ENCODE assay signal across 34 cellular contexts in the genomic region with DNA sequence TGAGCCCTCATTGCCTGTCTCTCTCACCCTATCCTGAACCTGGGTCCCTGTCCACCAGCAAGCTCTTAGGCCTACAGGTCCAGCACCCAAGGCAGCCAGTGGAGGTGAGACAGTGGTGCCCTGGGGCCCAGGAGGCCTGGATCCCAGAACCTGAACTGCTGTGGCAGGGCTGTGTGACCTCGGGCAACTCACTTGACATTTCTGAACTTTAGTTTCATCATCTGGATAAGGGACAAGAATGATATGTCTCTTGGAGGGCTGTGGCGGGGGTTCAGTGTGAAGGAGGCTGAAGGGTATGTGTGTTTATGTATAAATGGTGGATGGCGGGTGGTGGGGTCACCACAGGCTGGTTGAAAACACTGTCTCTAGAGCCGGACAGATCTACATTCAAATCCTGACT. TPM values are rescaled to one million over a fixed set of nuclear protein-coding genes. Genes with fewer than 3 reads are reported as not detected.
"Had no signal": no experiment of that assay in that cellular context is flagged by ENCODE, and none has a peak within 500 bp of the region (broad histone marks: within the 10 kb centered on the region; RNA-seq: fewer than 3 reads in every experiment).

No MANE protein-coding gene starts in this region.

- H3K9me3 ChIP-seq: esophagus muscularis mucosa, heart left ventricle, right lobe of liver, stomach, suprapubic skin, tibial artery had no signal

- H3K27ac ChIP-seq: esophagus muscularis mucosa, foreskin keratinocyte, heart left ventricle, right lobe of liver, stomach, suprapubic skin, tibial artery had no signal

- H3K9me3 Mint-ChIP-seq: activated B cell treated with CpG ODN at 0.5 μM for 24 hours; activated T-helper 2 cell treated with anti-CD3 and anti-CD28 coated beads, Interferon-gamma antibody, Interleukin-2, Interleukin-4, amounts not matched to agents 10 μg/mL and 5 μg/mL and 100 μg/mL, durations not matched to agents 14 hours and 24 hours and 36 hours; immature natural killer cell; naive thymus-derived CD4-positive, alpha-beta T cell; stimulated activated effector memory CD8-positive, alpha-beta T cell treated with anti-CD3 and anti-CD28 coated beads, Interleukin-12 subunit alpha, Interleukin-12 subunit beta, amount 100 ng/mL, for 72 hours; T-helper 1 cell treated with Interleukin-12 subunit alpha and Interleukin-12 subunit beta and Interleukin-4 antibody, amounts not matched to agents 30 μg/mL and 1 μg/mL, for 36 hours had no signal

- H3K27me3 Mint-ChIP-seq: activated CD8-positive, alpha-beta memory T cell treated with anti-CD3 and anti-CD28 coated beads, Interleukin-2, amount 10 ng/mL, durations not matched to agents 7 days and 5 days had no signal

- H3K27ac Mint-ChIP-seq: activated B cell treated with CpG ODN at 0.5 μM for 24 hours; activated CD8-positive, alpha-beta memory T cell treated with anti-CD3 and anti-CD28 coated beads, Interleukin-2, amount 10 ng/mL, durations not matched to agents 7 days and 5 days; activated CD8-positive, alpha-beta T cell treated with anti-CD3 and anti-CD28 coated beads, Interleukin-2, amount 10 ng/mL, durations not matched to agents 7 days and 5 days; activated naive CD8-positive, alpha-beta T cell; activated T-helper 2 cell treated with anti-CD3 and anti-CD28 coated beads, Interferon-gamma antibody, Interleukin-2, Interleukin-4, amounts not matched to agents 10 μg/mL and 5 μg/mL and 100 μg/mL, durations not matched to agents 14 hours and 24 hours and 36 hours; immature natural killer cell; naive thymus-derived CD4-positive, alpha-beta T cell; stimulated activated effector memory CD8-positive, alpha-beta T cell treated with anti-CD3 and anti-CD28 coated beads, Interleukin-12 subunit alpha, Interleukin-12 subunit beta, amount 100 ng/mL, for 72 hours; T-helper 1 cell treated with Interleukin-12 subunit alpha and Interleukin-12 subunit beta and Interleukin-4 antibody, amounts not matched to agents 30 μg/mL and 1 μg/mL, for 36 hours had no signal

- H3K4me1 ChIP-seq: foreskin keratinocyte, heart left ventricle, right lobe of liver, suprapubic skin, tibial artery had no signal

- H3K4me3 ChIP-seq: esophagus muscularis mucosa, heart left ventricle, right lobe of liver, stomach, suprapubic skin, tibial artery had no signal

- H3K36me3 ChIP-seq: esophagus muscularis mucosa, heart left ventricle, right lobe of liver, stomach, suprapubic skin, tibial artery had no signal

- DNase-seq: activated B cell treated with CpG ODN at 0.5 μM for 24 hours; activated CD4-positive, alpha-beta T cell treated with anti-CD3 and anti-CD28 coated beads, Interleukin-2, amount 50 U/mL, for 1 hour; activated CD8-positive, alpha-beta memory T cell treated with anti-CD3 and anti-CD28 coated beads, Interleukin-2, amount 10 ng/mL, durations not matched to agents 7 days and 5 days; activated CD8-positive, alpha-beta T cell treated with anti-CD3 and anti-CD28 coated beads, Interleukin-2, amount 10 ng/mL, durations not matched to agents 7 days and 5 days; activated naive CD4-positive, alpha-beta T cell; activated T-cell treated with anti-CD3 and anti-CD28 coated beads, Interleukin-2, amount 50 U/mL, for 48 hours; caudate nucleus; hypothalamus; immature natural killer cell; kidney; left colon; midbrain; naive thymus-derived CD4-positive, alpha-beta T cell; stimulated activated CD4-positive, alpha-beta T cell treated with anti-CD3 and anti-CD28 coated beads, Interleukin-12 subunit alpha, Interleukin-12 subunit beta, amount 100 ng/mL, for 4 hours; stimulated activated CD4-positive, alpha-beta T cell treated with anti-CD3 and anti-CD28 coated beads, Interleukin-4, amount 100 ng/mL, for 24 hours; stomach; SW 1271; T-helper 9 cell had no signal

- ATAC-seq: activated CD8-positive, alpha-beta memory T cell treated with anti-CD3 and anti-CD28 coated beads, Interleukin-2, amount 10 ng/mL, durations not matched to agents 7 days and 5 days; activated CD8-positive, alpha-beta T cell treated with anti-CD3 and anti-CD28 coated beads, Interleukin-2, amount 10 ng/mL, durations not matched to agents 7 days and 5 days; foreskin keratinocyte; heart left ventricle; left colon; naive thymus-derived CD4-positive, alpha-beta T cell; right lobe of liver; stimulated activated effector memory CD8-positive, alpha-beta T cell treated with anti-CD3 and anti-CD28 coated beads, Interleukin-12 subunit alpha, Interleukin-12 subunit beta, amount 100 ng/mL, for 72 hours had no signal

- H3K27me3 ChIP-seq: esophagus muscularis mucosa, right lobe of liver had no signal

- H3K36me3 Mint-ChIP-seq: activated CD8-positive, alpha-beta memory T cell treated with anti-CD3 and anti-CD28 coated beads, Interleukin-2, amount 10 ng/mL, durations not matched to agents 7 days and 5 days; activated naive CD8-positive, alpha-beta T cell; immature natural killer cell; naive thymus-derived CD4-positive, alpha-beta T cell; stimulated activated effector memory CD8-positive, alpha-beta T cell treated with anti-CD3 and anti-CD28 coated beads, Interleukin-12 subunit alpha, Interleukin-12 subunit beta, amount 100 ng/mL, for 72 hours had no signal

- FAIRE-seq: kidney, TTC549 had no signal

- H3K4me3 Mint-ChIP-seq: activated B cell treated with CpG ODN at 0.5 μM for 24 hours; activated CD8-positive, alpha-beta memory T cell treated with anti-CD3 and anti-CD28 coated beads, Interleukin-2, amount 10 ng/mL, durations not matched to agents 7 days and 5 days; activated CD8-positive, alpha-beta T cell treated with anti-CD3 and anti-CD28 coated beads, Interleukin-2, amount 10 ng/mL, durations not matched to agents 7 days and 5 days; activated naive CD8-positive, alpha-beta T cell; immature natural killer cell; naive thymus-derived CD4-positive, alpha-beta T cell; stimulated activated effector memory CD8-positive, alpha-beta T cell treated with anti-CD3 and anti-CD28 coated beads, Interleukin-12 subunit alpha, Interleukin-12 subunit beta, amount 100 ng/mL, for 72 hours; T-helper 1 cell treated with Interleukin-12 subunit alpha and Interleukin-12 subunit beta and Interleukin-4 antibody, amounts not matched to agents 30 μg/mL and 1 μg/mL, for 36 hours had no signal

- H3K4me1 Mint-ChIP-seq: activated B cell treated with CpG ODN at 0.5 μM for 24 hours; activated CD8-positive, alpha-beta memory T cell treated with anti-CD3 and anti-CD28 coated beads, Interleukin-2, amount 10 ng/mL, durations not matched to agents 7 days and 5 days; immature natural killer cell had no signal

RNA-seq across cellular contexts. Expression of a gene that starts 10.9 kb away (rescaled TPM):
- total RNA-seq: activated B cell treated with CpG ODN at 0.5 μM for 24 hours; activated CD8-positive, alpha-beta memory T cell treated with anti-CD3 and anti-CD28 coated beads, Interleukin-2, amount 10 ng/mL, durations not matched to agents 7 days and 5 days; activated CD8-positive, alpha-beta T cell treated with anti-CD3 and anti-CD28 coated beads, Interleukin-2, amount 10 ng/mL, durations not matched to agents 7 days and 5 days; activated T-helper 2 cell treated with anti-CD3 and anti-CD28 coated beads, Interferon-gamma antibody, Interleukin-2, Interleukin-4, amounts not matched to agents 10 μg/mL and 5 μg/mL and 100 μg/mL, durations not matched to agents 14 hours and 24 hours and 36 hours; esophagus muscularis mucosa; foreskin keratinocyte; heart left ventricle; kidney; left colon; liver; naive thymus-derived CD4-positive, alpha-beta T cell; osteoblast; renal cortical epithelial cell; right lobe of liver; skeletal muscle tissue; suprapubic skin; ureter had no signal
- polyA plus RNA-seq: foreskin keratinocyte; heart left ventricle; immature natural killer cell; liver; naive thymus-derived CD4-positive, alpha-beta T cell had no signal
